Comparison of ENCODE assay signal across 8 cellular contexts in genomic region chr15:40322531-40323238, GRCh38. TPM values are rescaled to one million over a fixed set of nuclear protein-coding genes. Genes with fewer than 3 reads are reported as not detected.
DNase-seq lines count a peak whose midpoint lies in the region; ATAC-seq and TF ChIP-seq lines count a peak whose summit lies in the region.

No MANE protein-coding gene starts in this region.

- POLR2A ChIA-PET in RWPE1 (lab: Yijun Ruan, JAX; ENCODE audit: low non-redundant PET): interaction anchor here (1.1 kb wide), 1 partner anchor 19 kb away, joined by 3 read pairs; no protein-coding TSS in a partner anchor

- peak overlapping the region; percentile 69 for H3K4me3 Mint-ChIP-seq in GM23338

- H3K27ac ChIP-seq in GM23338 (ENCODE audit: low read depth) (no peak overlapping the region), RWPE1 (peak overlapping the region; percentile 69)

- TF ChIP-seq CTCF in GM23338 (conservative IDR thresholded peaks at IDR 0.05; ENCODE audit: low read depth in 2 of 2) (no peak), RWPE1 (conservative IDR thresholded peaks at IDR 0.05; ENCODE audit: low read depth) (no peak), fibroblast of mammary gland (conservative IDR thresholded peaks at IDR 0.05; ENCODE audit: control insufficient read depth, insufficient read depth, low read depth, low read length) (no peak)

- H3K9me3 Mint-ChIP-seq in GM23338: no peaks in the 10 kb centered on the region; the same call in 2 of the 3 replicates

- H3K9me2 ChIP-seq in GM23338 (ENCODE audit: insufficient read depth): no peaks in the 10 kb centered on the region

- H3K4me3 ChIP-seq in GM23338 (peak overlapping the region; percentile 62), fibroblast of mammary gland (ENCODE audit: control insufficient read depth, low read depth, low read length) (peak overlapping the region; percentile 34)

- H3F3A ChIP-seq in GM23338 (replicated peaks; ENCODE audit: low read depth): peaks cover 16% of the 10 kb centered on the region; the same call in 1 of the 2 replicates

- peaks cover 35% of the 10 kb centered on the region for H3K27me3 Mint-ChIP-seq in GM23338 (ENCODE audit: insufficient read depth, low read depth, poor library complexity)

- peaks cover 10% of the 10 kb centered on the region for H4K20me1 ChIP-seq in GM23338 (replicated peaks; ENCODE audit: insufficient read depth)

- peaks cover 21% of the 10 kb centered on the region for H3K79me2 ChIP-seq in GM23338 (replicated peaks; ENCODE audit: insufficient read depth)

- H2AFZ ChIP-seq in GM23338: peak overlapping the region; percentile 59; the same call in 1 of the 2 replicates

- ATAC-seq in GM23338 (peak; percentile 8), sciatic nerve (peak; percentile 38), HG03354 (IDR thresholded peaks at IDR 0.05; ENCODE audit: poor library complexity, severe bottlenecking, unreplicated experiment) (no peak), HG03521 (IDR thresholded peaks at IDR 0.05; ENCODE audit: unreplicated experiment) (no peak), GM21367 (IDR thresholded peaks at IDR 0.05; ENCODE audit: unreplicated experiment) (no peak)

- H3K4me1 Mint-ChIP-seq in GM23338: peaks cover 51% of the 10 kb centered on the region

- H3K36me3 ChIP-seq in GM23338 (ENCODE audit: insufficient read depth): no peaks in the 10 kb centered on the region

- DNase-seq in GM23338 (ENCODE audit: low spot score) (peak; percentile 47), RWPE1 (ENCODE audit: low spot score) (no peak), fibroblast of mammary gland (ENCODE audit: low read depth) (no peak), sciatic nerve (ENCODE audit: low spot score) (peak; percentile 72), NCI-H2196 treated with DMSO at 0.1 percent for 48 hours (lab: John Stamatoyannopoulos, UW; ENCODE audit: unreplicated experiment) (no peak)

- peaks cover 34% of the 10 kb centered on the region for H3K27me3 ChIP-seq in GM23338 (ENCODE audit: insufficient read depth)

- peaks cover 45% of the 10 kb centered on the region for H3K4me1 ChIP-seq in GM23338 (ENCODE audit: insufficient read depth)

- no peak overlapping the region for H3K27ac Mint-ChIP-seq in GM23338

- H3K36me3 Mint-ChIP-seq in GM23338 (ENCODE audit: low read depth): peaks cover 6% of the 10 kb centered on the region; the same call in 2 of the 3 replicates

- CTCF ChIA-PET in RWPE1 (lab: Yijun Ruan, JAX): interaction anchor here (0.6 to 2.6 kb wide), 7 partner anchors 9 to 105 kb away, joined by 3 to 14 read pairs (median 4); no protein-coding TSS in a partner anchor

- intact Hi-C loops in sciatic nerve (cut with DNase I): no loop called here

- peak overlapping the region; percentile 90 for H3K4me2 ChIP-seq in GM23338

TF ChIP-seq in GM23338, 12 proteins besides CTCF, POLR2A, EP300 and RAD21 (continues in another document):
- TF ChIP-seq EZH2phosphoT487 (IDR thresholded peaks at IDR 0.05; ENCODE audit: unreplicated experiment): no peak
- no peak for TF ChIP-seq ZNF331 (CRISPR knock-in tag; IDR thresholded peaks at IDR 0.05; ENCODE audit: low read depth)
- TF ChIP-seq, protein P1, sequence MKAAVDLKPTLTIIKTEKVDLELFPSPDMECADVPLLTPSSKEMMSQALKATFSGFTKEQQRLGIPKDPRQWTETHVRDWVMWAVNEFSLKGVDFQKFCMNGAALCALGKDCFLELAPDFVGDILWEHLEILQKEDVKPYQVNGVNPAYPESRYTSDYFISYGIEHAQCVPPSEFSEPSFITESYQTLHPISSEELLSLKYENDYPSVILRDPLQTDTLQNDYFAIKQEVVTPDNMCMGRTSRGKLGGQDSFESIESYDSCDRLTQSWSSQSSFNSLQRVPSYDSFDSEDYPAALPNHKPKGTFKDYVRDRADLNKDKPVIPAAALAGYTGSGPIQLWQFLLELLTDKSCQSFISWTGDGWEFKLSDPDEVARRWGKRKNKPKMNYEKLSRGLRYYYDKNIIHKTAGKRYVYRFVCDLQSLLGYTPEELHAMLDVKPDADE (IDR thresholded peaks at IDR 0.05): no peak
- TF ChIP-seq STAT1 (IDR thresholded peaks at IDR 0.05; ENCODE audit: unreplicated experiment): no peak
- no peak for TF ChIP-seq EZH2 (IDR thresholded peaks at IDR 0.05; ENCODE audit: low read depth, unreplicated experiment)
- no peak for TF ChIP-seq ZNF114 (CRISPR knock-in tag; IDR thresholded peaks at IDR 0.05)
- no peak for TF ChIP-seq CREB1 (CRISPR knock-in tag; IDR thresholded peaks at IDR 0.05; ENCODE audit: low read depth)
- TF ChIP-seq REST (IDR thresholded peaks at IDR 0.05; ENCODE audit: unreplicated experiment): no peak

RNA-seq across cellular contexts. Expression of gene INAFM2, which starts 0.8 kb away (rescaled TPM):
- total RNA-seq in GM23338 (2014; rRNA removed; shearing (Covaris generic)): 32.7 and 33.0 TPM in 2 replicates
- 18.1 and 20.0 TPM in 2 replicates for polyA plus RNA-seq in GM23338 (2016; fragmentation: Nextera tagmentation; extraction: Ambion mirVana)
- total RNA-seq in sciatic nerve: 25.5 TPM

RNA-seq across cellular contexts. Expression of gene PLCB2, which starts 14.9 kb away (rescaled TPM):
- 8.5 and 13.8 TPM in 2 replicates for total RNA-seq in GM23338 (2014; rRNA removed; shearing (Covaris generic))
- 7.5 and 9.5 TPM in 2 replicates for polyA plus RNA-seq in GM23338 (2016; fragmentation: Nextera tagmentation; extraction: Ambion mirVana)
- 43.4 TPM for total RNA-seq in sciatic nerve

RNA-seq across cellular contexts. Expression of gene CCDC9B, which starts 18.1 kb away (rescaled TPM):
- 0.97 and 1.2 TPM in 2 replicates for total RNA-seq in GM23338 (2014; rRNA removed; shearing (Covaris generic))
- polyA plus RNA-seq in GM23338 (2016; fragmentation: Nextera tagmentation; extraction: Ambion mirVana): 0.18 and 0.23 TPM in 2 replicates
- total RNA-seq in sciatic nerve: 37.8 TPM

RNA-seq across cellular contexts. Expression of gene PHGR1, which starts 28.1 kb away (rescaled TPM):
- not detected in 2 replicates for total RNA-seq in GM23338 (2014; rRNA removed; shearing (Covaris generic))
- polyA plus RNA-seq in GM23338 (2016; fragmentation: Nextera tagmentation; extraction: Ambion mirVana): not detected in 2 replicates
- not detected for total RNA-seq in sciatic nerve

RNA-seq across cellular contexts. Expression of gene DISP2, which starts 35.3 kb away (rescaled TPM):
- total RNA-seq in GM23338 (2014; rRNA removed; shearing (Covaris generic)): 1.0 and 1.3 TPM in 2 replicates
- 2.2 and 2.5 TPM in 2 replicates for polyA plus RNA-seq in GM23338 (2016; fragmentation: Nextera tagmentation; extraction: Ambion mirVana)
- 2.1 TPM for total RNA-seq in sciatic nerve

Comparison
In these comparisons a context has a peak if more than half of its experiments do, and no peak if none do; other contexts are left out.
1. ATAC-seq: peak in GM23338 (single experiment) and sciatic nerve (single experiment); none in HG03354 (single experiment), HG03521 (single experiment) and GM21367 (single experiment).
2. DNase-seq: peak in GM23338 (single experiment) and sciatic nerve (single experiment); none in RWPE1 (single experiment), fibroblast of mammary gland (single experiment) and NCI-H2196 treated with DMSO at 0.1 percent for 48 hours (single experiment).
3. RNA of gene CCDC9B, which starts 18.1 kb away (total RNA-seq): 37.8 TPM in sciatic nerve (single experiment); 0.97 to 1.2 TPM in GM23338; every median in the first group is over 10 times any median in the second.